Comparison of ENCODE assay signal across 8 cellular contexts in genomic region chr19:18939922-18940775, GRCh38. TPM values are rescaled to one million over a fixed set of nuclear protein-coding genes. Genes with fewer than 3 reads are reported as not detected.
DNase-seq lines count a peak whose midpoint lies in the region; ATAC-seq and TF ChIP-seq lines count a peak whose summit lies in the region.

No MANE protein-coding gene starts in this region.

- no peak overlapping the region for H3K27ac Mint-ChIP-seq in activated T-helper 2 cell treated with anti-CD3 and anti-CD28 coated beads, Interferon-gamma antibody, Interleukin-2, Interleukin-4, amounts not matched to agents 10 μg/mL and 5 μg/mL and 100 μg/mL, durations not matched to agents 14 hours and 24 hours and 36 hours
- H3K27ac Mint-ChIP-seq in osteocyte (ENCODE audit: unreplicated experiment), result peak overlapping the region; percentile 77

- POLR2A ChIA-PET in HEK293 (lab: Yijun Ruan, JAX), result interaction anchor here (1.3 kb wide), 1 partner anchor 11 kb away, joined by 3 read pairs; no protein-coding TSS in a partner anchor

- intact Hi-C loops in activated T-helper 2 cell treated with anti-CD3 and anti-CD28 coated beads, Interferon-gamma antibody, Interleukin-2, Interleukin-4, amounts not matched to agents 10 μg/mL and 5 μg/mL and 100 μg/mL, durations not matched to agents 14 hours and 24 hours and 36 hours (cut with micrococcal nuclease), result loop anchor here (2.0 kb wide), 1 partner anchor 21 kb away; the partner anchor contains the start of genes COPE and DDX49
- intact Hi-C loops in heart right ventricle (cut with DNase I), result loop anchor here in 2 of 10 donors (1.0 to 5.0 kb wide), 2 partner anchors 21 to 47 kb away; partner anchors contain the start of genes COPE (in 1 of the 2) and DDX49 (in 1 of the 2)

- CTCF ChIA-PET in HEK293 (lab: Yijun Ruan, JAX), result interaction anchor here (1.1 kb wide), 1 partner anchor 26 kb away, joined by 3 read pairs; no protein-coding TSS in a partner anchor

- peak; percentile 59 for DNase-seq in A172 (ENCODE audit: low spot score)
- DNase-seq in activated T-helper 2 cell treated with anti-CD3 and anti-CD28 coated beads, Interferon-gamma antibody, Interleukin-2, Interleukin-4, amounts not matched to agents 10 μg/mL and 5 μg/mL and 100 μg/mL, durations not matched to agents 14 hours and 24 hours and 36 hours (ENCODE audit: low spot score), result no peak
- peak; percentile 39 to 62 for DNase-seq in heart right ventricle
- no peak for DNase-seq in osteocyte (ENCODE audit: extremely low spot score, unreplicated experiment)
- DNase-seq in activated effector memory CD4-positive, alpha-beta T cell treated with anti-CD3 and anti-CD28 coated beads, Interleukin-2, amount 50 U/mL, for 16 hours, result no peak
- DNase-seq in NCI-H1092 (lab: John Stamatoyannopoulos, UW), result no peak

- TF ChIP-seq CTCF in HEK293 (tag by site-specific recombination; IDR thresholded peaks at IDR 0.05) (no peak), heart right ventricle (IDR thresholded peaks at IDR 0.05) (peak in 1 of 9 donors; percentile 10), osteocyte (IDR thresholded peaks at IDR 0.05) (no peak)

- H3K4me1 ChIP-seq in HEK293 (ENCODE audit: control insufficient read depth, insufficient read depth, low read length) (peaks cover 2% of the 10 kb centered on the region; the same call in 1 of the 2 replicates), heart right ventricle (peaks cover 7 to 20% (median 12%) of the 10 kb centered on the region in 9 donors)

- H3K27me3 Mint-ChIP-seq in activated T-helper 2 cell treated with anti-CD3 and anti-CD28 coated beads, Interferon-gamma antibody, Interleukin-2, Interleukin-4, amounts not matched to agents 10 μg/mL and 5 μg/mL and 100 μg/mL, durations not matched to agents 14 hours and 24 hours and 36 hours (ENCODE audit: low read depth), result peaks cover 31% of the 10 kb centered on the region
- H3K27me3 Mint-ChIP-seq in osteocyte (ENCODE audit: unreplicated experiment), result no peaks in the 10 kb centered on the region

- H3K4me3 Mint-ChIP-seq in activated T-helper 2 cell treated with anti-CD3 and anti-CD28 coated beads, Interferon-gamma antibody, Interleukin-2, Interleukin-4, amounts not matched to agents 10 μg/mL and 5 μg/mL and 100 μg/mL, durations not matched to agents 14 hours and 24 hours and 36 hours (ENCODE audit: low read depth), result peak overlapping the region; percentile 69
- peak overlapping the region; percentile 88 for H3K4me3 Mint-ChIP-seq in osteocyte (ENCODE audit: unreplicated experiment)

- no peaks in the 10 kb centered on the region for H3K36me3 Mint-ChIP-seq in activated T-helper 2 cell treated with anti-CD3 and anti-CD28 coated beads, Interferon-gamma antibody, Interleukin-2, Interleukin-4, amounts not matched to agents 10 μg/mL and 5 μg/mL and 100 μg/mL, durations not matched to agents 14 hours and 24 hours and 36 hours (ENCODE audit: low read depth)
- peaks cover 5% of the 10 kb centered on the region for H3K36me3 Mint-ChIP-seq in osteocyte (ENCODE audit: unreplicated experiment)

- no peaks in the 10 kb centered on the region for H3K9me3 Mint-ChIP-seq in activated T-helper 2 cell treated with anti-CD3 and anti-CD28 coated beads, Interferon-gamma antibody, Interleukin-2, Interleukin-4, amounts not matched to agents 10 μg/mL and 5 μg/mL and 100 μg/mL, durations not matched to agents 14 hours and 24 hours and 36 hours
- H3K9me3 Mint-ChIP-seq in osteocyte (ENCODE audit: unreplicated experiment), result no peaks in the 10 kb centered on the region

- ATAC-seq in heart right ventricle (peak; percentile 34 to 73 (median 58)), GM18520 (IDR thresholded peaks at IDR 0.05; ENCODE audit: unreplicated experiment) (no peak)

- no peak overlapping the region; the same call in 1 of the 2 replicates for H3K27ac ChIP-seq in HEK293 (ENCODE audit: extremely low read depth, low read depth, low read length)
- H3K27ac ChIP-seq in heart right ventricle, result peak overlapping the region in 7 of 10 donors; percentile 8 to 87 (median 72)

- peaks cover 0 to 4% of the 10 kb centered on the region in 2 experiments; a peak in 2 of 3 replicates for H3K36me3 ChIP-seq in HEK293 (ENCODE audit: control insufficient read depth in 2 of 2, insufficient read depth in 1 of 2, low read length in 2 of 2)
- H3K36me3 ChIP-seq in heart right ventricle, result peaks cover 0 to 38% (median 0%) of the 10 kb centered on the region in 9 donors

- peak overlapping the region; percentile 62 for H3K4me3 ChIP-seq in HEK293 (ENCODE audit: low read depth, low read length)
- H3K4me3 ChIP-seq in heart right ventricle, result peak overlapping the region; percentile 58 to 96 (median 73)

- 0 to 2% methylated on average over 46 to 47 of the region's 47 CpGs for WGBS in heart right ventricle, 2 donors

- H3K27me3 ChIP-seq in heart right ventricle, result no peaks in the 10 kb centered on the region

- H3K9me3 ChIP-seq in HEK293 (ENCODE audit: control insufficient read depth, insufficient read depth, low read depth, low read length) (no peaks in the 10 kb centered on the region), heart right ventricle (no peaks in the 10 kb centered on the region)

- peaks cover 2% of the 10 kb centered on the region for H3K4me1 Mint-ChIP-seq in activated T-helper 2 cell treated with anti-CD3 and anti-CD28 coated beads, Interferon-gamma antibody, Interleukin-2, Interleukin-4, amounts not matched to agents 10 μg/mL and 5 μg/mL and 100 μg/mL, durations not matched to agents 14 hours and 24 hours and 36 hours (ENCODE audit: low read depth)
- peaks cover 12% of the 10 kb centered on the region for H3K4me1 Mint-ChIP-seq in osteocyte (ENCODE audit: unreplicated experiment)

TF ChIP-seq in HEK293, 187 proteins besides CTCF, POLR2A, EP300 and RAD21 (continues in another document):
- TF ChIP-seq ZNF785 (tag by site-specific recombination; IDR thresholded peaks at IDR 0.05) (no peak), EGR2 (tag by site-specific recombination; IDR thresholded peaks at IDR 0.05; ENCODE audit: low read depth) (no peak), ZNF335 (tag by site-specific recombination; conservative IDR thresholded peaks at IDR 0.05) (peak; percentile 85), ZNF658 (tag by site-specific recombination; IDR thresholded peaks at IDR 0.05) (no peak), ZNF561 (tag by site-specific recombination; IDR thresholded peaks at IDR 0.05; ENCODE audit: borderline replicate concordance) (no peak), ZNF26 (tag by site-specific recombination; IDR thresholded peaks at IDR 0.05) (no peak), HOXC10 (CRISPR knock-in tag; IDR thresholded peaks at IDR 0.05) (no peak), KLF8 (tag by site-specific recombination; IDR thresholded peaks at IDR 0.05) (no peak), ZNF324 (tag by site-specific recombination; IDR thresholded peaks at IDR 0.05) (no peak), ZNF837 (tag by site-specific recombination; IDR thresholded peaks at IDR 0.05) (no peak), ZNF416 (tag by site-specific recombination; IDR thresholded peaks at IDR 0.05) (no peak), ZNF133 (tag by site-specific recombination; IDR thresholded peaks at IDR 0.05) (no peak)

RNA-seq across cellular contexts. Expression of gene HOMER3, which starts 0.9 kb away (rescaled TPM):
- total RNA-seq in A172 (2014; rRNA removed; shearing (Covaris generic)), result 104 and 143 TPM in 2 replicates
- total RNA-seq in activated T-helper 2 cell treated with anti-CD3 and anti-CD28 coated beads, Interferon-gamma antibody, Interleukin-2, Interleukin-4, amounts not matched to agents 10 μg/mL and 5 μg/mL and 100 μg/mL, durations not matched to agents 14 hours and 24 hours and 36 hours, result 3.6 and 4.4 TPM in 2 replicates
- total RNA-seq in heart right ventricle, result 10 to 100 TPM; 10.4 to 23.2 (median 13.6) TPM
- polyA plus RNA-seq in heart right ventricle, result 10 to 100 TPM; 20.8 to 24.8 TPM
- 68.8 and 68.9 TPM in 2 replicates for total RNA-seq in osteocyte

RNA-seq across cellular contexts. Expression of gene DDX49, which starts 20.6 kb away (rescaled TPM):
- 65.7 and 73.6 TPM in 2 replicates for total RNA-seq in A172 (2014; rRNA removed; shearing (Covaris generic))
- 75.2 and 77.5 TPM in 2 replicates for total RNA-seq in activated T-helper 2 cell treated with anti-CD3 and anti-CD28 coated beads, Interferon-gamma antibody, Interleukin-2, Interleukin-4, amounts not matched to agents 10 μg/mL and 5 μg/mL and 100 μg/mL, durations not matched to agents 14 hours and 24 hours and 36 hours
- total RNA-seq in heart right ventricle (10 to 100 TPM; 16.2 to 29.8 (median 21.3) TPM), osteocyte (59.7 and 63.9 TPM in 2 replicates)
- polyA plus RNA-seq in heart right ventricle, result 10 to 100 TPM; 44.4 to 74.5 TPM

RNA-seq across cellular contexts. Expression of gene COPE, which starts 21.0 kb away (rescaled TPM):
- 429 and 452 TPM in 2 replicates for total RNA-seq in A172 (2014; rRNA removed; shearing (Covaris generic))
- 231 and 240 TPM in 2 replicates for total RNA-seq in activated T-helper 2 cell treated with anti-CD3 and anti-CD28 coated beads, Interferon-gamma antibody, Interleukin-2, Interleukin-4, amounts not matched to agents 10 μg/mL and 5 μg/mL and 100 μg/mL, durations not matched to agents 14 hours and 24 hours and 36 hours
- total RNA-seq in heart right ventricle (100 to 1,000 TPM; 102 to 157 (median 117) TPM), osteocyte (162 and 175 TPM in 2 replicates)
- 100 to 1,000 TPM; 166 to 302 TPM for polyA plus RNA-seq in heart right ventricle

RNA-seq across cellular contexts. Expression of gene CERS1, which starts 44.2 kb away (rescaled TPM):
- total RNA-seq in A172 (2014; rRNA removed; shearing (Covaris generic)), result 3.1 and 5.3 TPM in 2 replicates
- total RNA-seq in activated T-helper 2 cell treated with anti-CD3 and anti-CD28 coated beads, Interferon-gamma antibody, Interleukin-2, Interleukin-4, amounts not matched to agents 10 μg/mL and 5 μg/mL and 100 μg/mL, durations not matched to agents 14 hours and 24 hours and 36 hours, result 0.09 and 0.18 TPM in 2 replicates
- total RNA-seq in heart right ventricle (1 to 10 TPM in 6 of 10 donors, under 1 TPM in 4; 0.42 to 3.3 (median 1.3) TPM), osteocyte (6.5 and 8.5 TPM in 2 replicates)
- under 1 TPM; 0.37 to 0.49 TPM for polyA plus RNA-seq in heart right ventricle

Comparison
In these comparisons a context has a peak if more than half of its experiments do, and no peak if none do; other contexts are left out.
1. DNase-seq: peak in A172 (single experiment) and heart right ventricle (2 of 2); none in activated T-helper 2 cell treated with anti-CD3 and anti-CD28 coated beads, Interferon-gamma antibody, Interleukin-2, Interleukin-4, amounts not matched to agents 10 μg/mL and 5 μg/mL and 100 μg/mL, durations not matched to agents 14 hours and 24 hours and 36 hours (single experiment), osteocyte (single experiment), activated effector memory CD4-positive, alpha-beta T cell treated with anti-CD3 and anti-CD28 coated beads, Interleukin-2, amount 50 U/mL, for 16 hours (single experiment) and NCI-H1092 (single experiment).